Comparison of ENCODE assay signal across 22 cellular contexts in genomic region chr3:184352149-184352785, GRCh38. TPM values are rescaled to one million over a fixed set of nuclear protein-coding genes. Genes with fewer than 3 reads are reported as not detected.
A peak's percentile ranks its signal among the peaks of the same experiment; 100 is the strongest.
DNase-seq lines count a peak whose midpoint lies in the region; ATAC-seq and TF ChIP-seq lines count a peak whose summit lies in the region.
"Had no signal": no experiment of that assay in that cellular context is flagged by ENCODE, and none has a peak within 500 bp of the region (broad histone marks: within the 10 kb centered on the region; RNA-seq: fewer than 3 reads in every experiment).

No MANE protein-coding gene starts in this region.

- H3K9me3 Mint-ChIP-seq in stimulated activated naive B cell treated with anti-CD40 and anti-IgM and Interleukin-4, amounts not matched to agents 10 μg/mL and 1 μg/mL and 100 μg/mL, for 72 hours: no peaks in the 10 kb centered on the region
- no peaks in the 10 kb centered on the region for H3K9me3 Mint-ChIP-seq in naive thymus-derived CD4-positive, alpha-beta T cell
- H3K9me3 Mint-ChIP-seq: activated naive CD4-positive, alpha-beta T cell treated with anti-CD3 and anti-CD28 coated beads, Interleukin-2, amount 10 ng/mL, durations not matched to agents 7 days and 5 days; activated T-cell treated with anti-CD3 and anti-CD28 coated beads, Interleukin-2, amount 50 U/mL, for 4 hours had no signal

- no peak overlapping the region for H3K4me3 ChIP-seq in HUES48 (ENCODE audit: low read depth, low read length)
- no peak overlapping the region for H3K4me3 ChIP-seq in body of pancreas
- H3K4me3 ChIP-seq in mesodermal cell (ENCODE audit: extremely low read depth, insufficient read depth, low read length, poor library complexity, severe bottlenecking): no peak overlapping the region
- H3K4me3 ChIP-seq in naive thymus-derived CD4-positive, alpha-beta T cell (ENCODE audit: low read length): no peak overlapping the region
- H3K4me3 ChIP-seq: tibial artery had no signal

- no peak overlapping the region for H3K9ac ChIP-seq in HUES48 (ENCODE audit: low read depth, low read length)
- H3K9ac ChIP-seq: KMS-11, SK-N-SH had no signal

- H3K27me3 ChIP-seq in HUES48 (ENCODE audit: control insufficient read depth, insufficient read depth, low read length) (no peaks in the 10 kb centered on the region), body of pancreas (no peaks in the 10 kb centered on the region)
- no peaks in the 10 kb centered on the region for H3K27me3 ChIP-seq in naive thymus-derived CD4-positive, alpha-beta T cell (ENCODE audit: control insufficient read depth in 2 of 2, insufficient read depth in 2 of 2, low read length in 2 of 2)
- H3K27me3 ChIP-seq: tibial artery had no signal

- intact Hi-C loops in body of pancreas (cut with DNase I): no loop called here
- intact Hi-C loops in sciatic nerve (cut with DNase I): no loop called here
- intact Hi-C loops in naive thymus-derived CD4-positive, alpha-beta T cell (cut with micrococcal nuclease): no loop called here

- H3K27ac Mint-ChIP-seq in stimulated activated naive B cell treated with anti-CD40 and anti-IgM and Interleukin-4, amounts not matched to agents 10 μg/mL and 1 μg/mL and 100 μg/mL, for 72 hours: no peak overlapping the region
- no peak overlapping the region for H3K27ac Mint-ChIP-seq in naive thymus-derived CD4-positive, alpha-beta T cell
- H3K27ac Mint-ChIP-seq: activated naive CD4-positive, alpha-beta T cell treated with anti-CD3 and anti-CD28 coated beads, Interleukin-2, amount 10 ng/mL, durations not matched to agents 7 days and 5 days had no signal

- no peak for TF ChIP-seq CTCF in body of pancreas (IDR thresholded peaks at IDR 0.05)

- no peak overlapping the region for H3K4me3 Mint-ChIP-seq in stimulated activated naive B cell treated with anti-CD40 and anti-IgM and Interleukin-4, amounts not matched to agents 10 μg/mL and 1 μg/mL and 100 μg/mL, for 72 hours
- H3K4me3 Mint-ChIP-seq in naive thymus-derived CD4-positive, alpha-beta T cell: no peak overlapping the region
- H3K4me3 Mint-ChIP-seq: activated naive CD4-positive, alpha-beta T cell treated with anti-CD3 and anti-CD28 coated beads, Interleukin-2, amount 10 ng/mL, durations not matched to agents 7 days and 5 days; activated T-cell treated with anti-CD3 and anti-CD28 coated beads, Interleukin-2, amount 50 U/mL, for 4 hours had no signal

- no peaks in the 10 kb centered on the region for H3K4me1 Mint-ChIP-seq in stimulated activated naive B cell treated with anti-CD40 and anti-IgM and Interleukin-4, amounts not matched to agents 10 μg/mL and 1 μg/mL and 100 μg/mL, for 72 hours
- peaks cover 0 to 7% (median 0%) of the 10 kb centered on the region in 7 donors for H3K4me1 Mint-ChIP-seq in naive thymus-derived CD4-positive, alpha-beta T cell
- H3K4me1 Mint-ChIP-seq: activated naive CD4-positive, alpha-beta T cell treated with anti-CD3 and anti-CD28 coated beads, Interleukin-2, amount 10 ng/mL, durations not matched to agents 7 days and 5 days had no signal

- ATAC-seq in body of pancreas: peak; percentile 87
- ATAC-seq in sciatic nerve: peak; percentile 16
- ATAC-seq in stimulated activated naive B cell treated with anti-CD40 and anti-IgM and Interleukin-4, amounts not matched to agents 10 μg/mL and 1 μg/mL and 100 μg/mL, for 72 hours (replicated peaks): no peak
- ATAC-seq in naive thymus-derived CD4-positive, alpha-beta T cell: no peak
- ATAC-seq: activated CD4-positive, CD25-positive, alpha-beta regulatory T cell treated with anti-CD3 and anti-CD28 coated beads, Interleukin-2, amount 50 U/mL, for 24 hours; activated T-cell treated with anti-CD3 and anti-CD28 coated beads, Interleukin-2, amount 50 U/mL, for 4 hours had no signal

- no peak for TF ChIP-seq POLR2A in body of pancreas (IDR thresholded peaks at IDR 0.05)

- H3K27me3 Mint-ChIP-seq in stimulated activated naive B cell treated with anti-CD40 and anti-IgM and Interleukin-4, amounts not matched to agents 10 μg/mL and 1 μg/mL and 100 μg/mL, for 72 hours: no peaks in the 10 kb centered on the region
- no peaks in the 10 kb centered on the region for H3K27me3 Mint-ChIP-seq in naive thymus-derived CD4-positive, alpha-beta T cell
- H3K27me3 Mint-ChIP-seq: activated naive CD4-positive, alpha-beta T cell treated with anti-CD3 and anti-CD28 coated beads, Interleukin-2, amount 10 ng/mL, durations not matched to agents 7 days and 5 days had no signal

- H3K36me3 ChIP-seq in HUES48 (ENCODE audit: control insufficient read depth, insufficient read depth, low read length) (peaks cover 55% of the 10 kb centered on the region), body of pancreas (replicated peaks in 1 of 2; ENCODE audit: insufficient read depth in 1 of 2, low read depth in 2 of 2) (no peaks in the 10 kb centered on the region), mesodermal cell (ENCODE audit: control insufficient read depth, insufficient read depth, low read length) (peaks cover 42% of the 10 kb centered on the region)
- H3K36me3 ChIP-seq in naive thymus-derived CD4-positive, alpha-beta T cell (ENCODE audit: control insufficient read depth in 2 of 3, insufficient read depth in 3 of 3, low read length in 3 of 3): no peaks in the 10 kb centered on the region

- H3K27ac ChIP-seq in HUES48 (ENCODE audit: low read depth, low read length) (peak overlapping the region; percentile 53), body of pancreas (peak overlapping the region; percentile 48 to 78 (median 68)), mesodermal cell (ENCODE audit: low read depth, low read length, severe bottlenecking) (peak overlapping the region; percentile 69)
- H3K27ac ChIP-seq in naive thymus-derived CD4-positive, alpha-beta T cell (ENCODE audit: low read depth, low read length): no peak overlapping the region
- H3K27ac ChIP-seq: KMS-11, tibial artery had no signal

- peaks cover 20 to 29% of the 10 kb centered on the region in 2 donors for H3K36me3 Mint-ChIP-seq in stimulated activated naive B cell treated with anti-CD40 and anti-IgM and Interleukin-4, amounts not matched to agents 10 μg/mL and 1 μg/mL and 100 μg/mL, for 72 hours
- H3K36me3 Mint-ChIP-seq in naive thymus-derived CD4-positive, alpha-beta T cell: no peaks in the 10 kb centered on the region
- H3K36me3 Mint-ChIP-seq: activated naive CD4-positive, alpha-beta T cell treated with anti-CD3 and anti-CD28 coated beads, Interleukin-2, amount 10 ng/mL, durations not matched to agents 7 days and 5 days had no signal

- POLR2A ChIA-PET in naive thymus-derived CD4-positive, alpha-beta T cell (lab: Charles Lee): no interaction called here

- H3K4me1 ChIP-seq in HUES48 (ENCODE audit: control insufficient read depth, insufficient read depth, low read length) (peaks cover 14% of the 10 kb centered on the region), body of pancreas (peaks cover 39% of the 10 kb centered on the region), mesodermal cell (ENCODE audit: control insufficient read depth, insufficient read depth, low read length, poor library complexity, severe bottlenecking) (peaks cover 30% of the 10 kb centered on the region)
- H3K4me1 ChIP-seq in naive thymus-derived CD4-positive, alpha-beta T cell (ENCODE audit: control insufficient read depth in 2 of 2, insufficient read depth in 2 of 2, low read length in 2 of 2): peaks cover 0 to 7% of the 10 kb centered on the region in 2 donors

- DNase-seq in body of pancreas (peak; percentile 68 to 90 (median 80)), sciatic nerve (ENCODE audit: low spot score) (no peak), foreskin melanocyte (no peak), NCI-H748 (lab: John Stamatoyannopoulos, UW; ENCODE audit: unreplicated experiment) (no peak)
- DNase-seq in stimulated activated naive B cell treated with anti-CD40 and anti-IgM and Interleukin-4, amounts not matched to agents 10 μg/mL and 1 μg/mL and 100 μg/mL, for 72 hours: no peak
- DNase-seq in naive thymus-derived CD4-positive, alpha-beta T cell: no peak
- DNase-seq: activated naive CD4-positive, alpha-beta T cell treated with anti-CD3 and anti-CD28 coated beads, Interleukin-2, amount 10 ng/mL, durations not matched to agents 7 days and 5 days; activated T-cell treated with anti-CD3 and anti-CD28 coated beads, Interleukin-2, amount 50 U/mL, for 4 hours; NCI-H1048; NCI-H2029; NCI-H446; NK-92 treated with Interleukin-12 subunit alpha and Interleukin-12 subunit beta, amount 100 ng/mL, for 24 hours; SK-N-SH; stimulated activated CD4-positive, alpha-beta T cell treated with anti-CD3 and anti-CD28 coated beads, Interleukin-1b, Interleukin-23, amount 100 ng/mL, for 48 hours; stimulated activated naive CD4-positive, alpha-beta T cell treated with Interleukin-2 at 50 U/mL for 16 hours; T-helper 9 cell; tibial artery had no signal

- WGBS in body of pancreas, 2 donors: 48 to 67% methylated on average over 15 of the region's 15 CpGs
- 95 to 97% methylated on average over 9 to 15 of the region's 15 CpGs for WGBS in mesodermal cell (ENCODE audit: insufficient coverage in 2 of 2), 2 experiments

- CTCF ChIA-PET in naive thymus-derived CD4-positive, alpha-beta T cell (lab: Charles Lee): interaction anchor here (1.4 to 4.5 kb wide), 3 partner anchors 19 to 197 kb away, joined by 3 to 24 read pairs (median 20); no protein-coding TSS in a partner anchor

- H3K9me3 ChIP-seq in HUES48 (ENCODE audit: control insufficient read depth, insufficient read depth, low read length) (no peaks in the 10 kb centered on the region), body of pancreas (no peaks in the 10 kb centered on the region), mesodermal cell (ENCODE audit: control insufficient read depth, low read length) (no peaks in the 10 kb centered on the region)
- no peaks in the 10 kb centered on the region for H3K9me3 ChIP-seq in naive thymus-derived CD4-positive, alpha-beta T cell (ENCODE audit: control insufficient read depth in 2 of 3, low read length in 3 of 3)
- H3K9me3 ChIP-seq: SK-N-SH, tibial artery had no signal

RNA-seq across cellular contexts. Expression of gene CLCN2, which starts 9.1 kb away (rescaled TPM):
- 10 to 100 TPM in 1 of 2 donors, 1 to 10 TPM in 1; 7.5 to 12.2 TPM for total RNA-seq in body of pancreas
- polyA plus RNA-seq in mesodermal cell (2013, experiment 1 of 2): 11.0 TPM
- 9.4 TPM for polyA plus RNA-seq in mesodermal cell (2013, experiment 2 of 2)
- 24.5 TPM for total RNA-seq in sciatic nerve
- 1 to 10 TPM; 3.5 to 6.0 (median 5.0) TPM for total RNA-seq in naive thymus-derived CD4-positive, alpha-beta T cell
- polyA plus RNA-seq in naive thymus-derived CD4-positive, alpha-beta T cell: 1 to 10 TPM in 1 of 2 donors, under 1 TPM in 1; 0.91 to 1.1 TPM

RNA-seq across cellular contexts. Expression of gene POLR2H, which starts 9.2 kb away (rescaled TPM):
- 100 to 1,000 TPM in 1 of 2 donors, 10 to 100 TPM in 1; 32.4 to 137 TPM for total RNA-seq in body of pancreas
- 88.7 TPM for polyA plus RNA-seq in mesodermal cell (2013, experiment 1 of 2)
- polyA plus RNA-seq in mesodermal cell (2013, experiment 2 of 2): 93.5 TPM
- total RNA-seq in sciatic nerve: 57.8 TPM
- total RNA-seq in naive thymus-derived CD4-positive, alpha-beta T cell: 100 to 1,000 TPM in 1 of 5 experiments, 10 to 100 TPM in 4; 34.9 to 112 (median 56.6) TPM
- polyA plus RNA-seq in naive thymus-derived CD4-positive, alpha-beta T cell: 10 to 100 TPM; 69.2 to 74.9 TPM

RNA-seq across cellular contexts. Expression of gene FAM131A, which starts 14.9 kb away (rescaled TPM):
- total RNA-seq in body of pancreas (10 to 100 TPM; 11.5 to 13.5 TPM), sciatic nerve (22.6 TPM)
- 19.5 TPM for polyA plus RNA-seq in mesodermal cell (2013, experiment 1 of 2)
- polyA plus RNA-seq in mesodermal cell (2013, experiment 2 of 2): 16.5 TPM
- total RNA-seq in naive thymus-derived CD4-positive, alpha-beta T cell: 10 to 100 TPM in 3 of 5 experiments, 1 to 10 TPM in 2; 5.7 to 13.4 (median 10.3) TPM
- polyA plus RNA-seq in naive thymus-derived CD4-positive, alpha-beta T cell: 1 to 10 TPM; 2.2 to 2.5 TPM

RNA-seq across cellular contexts. Expression of gene THPO, which starts 25.7 kb away (rescaled TPM):
- total RNA-seq in body of pancreas (not detected), sciatic nerve (1.2 TPM)
- 1.5 TPM for polyA plus RNA-seq in mesodermal cell (2013, experiment 1 of 2)
- polyA plus RNA-seq in mesodermal cell (2013, experiment 2 of 2): 1.1 TPM
- not detected for total RNA-seq in naive thymus-derived CD4-positive, alpha-beta T cell
- not detected for polyA plus RNA-seq in naive thymus-derived CD4-positive, alpha-beta T cell
- total RNA-seq: activated T-cell treated with anti-CD3 and anti-CD28 coated beads, Interleukin-2, amount 50 U/mL, for 4 hours; myocyte had no signal

RNA-seq across cellular contexts. Expression of gene CHRD, which starts 27.6 kb away (rescaled TPM):
- 10 to 100 TPM; 47.2 to 50.4 TPM for total RNA-seq in body of pancreas
- polyA plus RNA-seq in mesodermal cell (2013, experiment 1 of 2): 21.5 TPM
- 14.2 TPM for polyA plus RNA-seq in mesodermal cell (2013, experiment 2 of 2)
- 27.0 TPM for total RNA-seq in sciatic nerve
- total RNA-seq in naive thymus-derived CD4-positive, alpha-beta T cell: not detected
- not detected for polyA plus RNA-seq in naive thymus-derived CD4-positive, alpha-beta T cell

Comparison
In these comparisons a context has a peak if more than half of its experiments do, and no peak if none do; other contexts are left out.
1. ATAC-seq: peak in body of pancreas (single experiment) and sciatic nerve (single experiment); none in stimulated activated naive B cell treated with anti-CD40 and anti-IgM and Interleukin-4, amounts not matched to agents 10 μg/mL and 1 μg/mL and 100 μg/mL, for 72 hours (0 of 2) and naive thymus-derived CD4-positive, alpha-beta T cell (single experiment).
2. DNase-seq: peak in body of pancreas (4 of 4); none in sciatic nerve (single experiment), stimulated activated naive B cell treated with anti-CD40 and anti-IgM and Interleukin-4, amounts not matched to agents 10 μg/mL and 1 μg/mL and 100 μg/mL, for 72 hours (single experiment), naive thymus-derived CD4-positive, alpha-beta T cell (0 of 9), foreskin melanocyte (single experiment) and NCI-H748 (single experiment).